20 cellular contexts compared by ENCODE assay signal in genomic region chr6:24215068-24215467, GRCh38.
DNase-seq lines count a peak whose midpoint lies in the region; ATAC-seq, FAIRE-seq and TF ChIP-seq lines count a peak whose summit lies in the region.
"Had no signal": no experiment of that assay in that cellular context is flagged by ENCODE, and none has a peak within 500 bp of the region (broad histone marks: within the 10 kb centered on the region; RNA-seq: fewer than 3 reads in every experiment).

No MANE protein-coding gene starts in this region.

- FAIRE-seq in H1 (lab: Jason Lieb, UNC): no peak
- FAIRE-seq: A549, G401.6, GM12892, GM19239, H54 had no signal

- BruUV-seq in A673 (replicated peaks; lab: Mats Ljungman, UMichigan): no TSS peak

- H3K27ac Mint-ChIP-seq in GM23338: no peak overlapping the region
- H3K27ac Mint-ChIP-seq: CD4-positive, alpha-beta memory T cell had no signal

- H3K79me1 ChIP-seq in H1 (ENCODE audit: low read depth, low read length): no peaks in the 10 kb centered on the region
- H3K79me1 ChIP-seq in mesenchymal stem cell (replicated peaks; ENCODE audit: low read length, poor library complexity, severe bottlenecking): peaks cover 2% of the 10 kb centered on the region

- no peaks in the 10 kb centered on the region for H3K27me3 Mint-ChIP-seq in GM23338 (ENCODE audit: insufficient read depth, low read depth, poor library complexity)
- H3K27me3 Mint-ChIP-seq: CD4-positive, alpha-beta memory T cell had no signal

- no peaks in the 10 kb centered on the region for H3K9me3 Mint-ChIP-seq in GM23338
- H3K9me3 Mint-ChIP-seq: CD4-positive, alpha-beta memory T cell had no signal

- H4K8ac ChIP-seq in H1 (ENCODE audit: extremely low read depth, insufficient read depth, low read length) (no peak overlapping the region), mesenchymal stem cell (ENCODE audit: low read length) (no peak overlapping the region)

- H3K79me2 ChIP-seq in GM23338 (replicated peaks; ENCODE audit: insufficient read depth) (no peaks in the 10 kb centered on the region), H1 (ENCODE audit: control insufficient read depth in 1 of 2, insufficient read depth in 2 of 2, low read length in 2 of 2) (no peaks in the 10 kb centered on the region)

- intact Hi-C loops in A673 (cut with micrococcal nuclease; ENCODE audit: unreplicated experiment): no loop called here

- H3K56ac ChIP-seq in H1 (replicated peaks; ENCODE audit: insufficient read length, low read depth, low read length): no peak overlapping the region

- TF ChIP-seq EP300 in H1 (IDR thresholded peaks at IDR 0.05; ENCODE audit: borderline replicate concordance in 1 of 2, low read depth in 2 of 2, low read length in 2 of 2): no peak

- no peaks in the 10 kb centered on the region for H3K23me2 ChIP-seq in H1 (ENCODE audit: low read depth, low read length)

- H4K91ac ChIP-seq in H1 (replicated peaks; ENCODE audit: insufficient read length, low read length): no peak overlapping the region
- no peak overlapping the region for H4K91ac ChIP-seq in mesenchymal stem cell (ENCODE audit: low read length)

- H2AK5ac ChIP-seq in H1 (ENCODE audit: low read depth, low read length): no peak overlapping the region
- no peak overlapping the region for H2AK5ac ChIP-seq in mesenchymal stem cell (ENCODE audit: low read length, severe bottlenecking)

- H3K4me1 ChIP-seq in A673 (ENCODE audit: insufficient read depth, low read length, poor library complexity, severe bottlenecking): no peaks in the 10 kb centered on the region
- H3K4me1 ChIP-seq in GM23338 (ENCODE audit: insufficient read depth): peaks cover 7% of the 10 kb centered on the region; the same call in 1 of the 2 replicates
- H3K4me1 ChIP-seq in H1 (replicated peaks in 1 of 4; ENCODE audit: control insufficient read depth in 3 of 4, insufficient read depth in 4 of 4, low read length in 3 of 4): peaks cover 0 to 4% (median under 1%) of the 10 kb centered on the region in 4 experiments; a peak in 3 of 7 replicates
- no peaks in the 10 kb centered on the region for H3K4me1 ChIP-seq in mesenchymal stem cell (ENCODE audit: control insufficient read depth, insufficient read depth, low read depth, low read length)
- H3K4me1 ChIP-seq: A549, Caco-2 had no signal

- H3K18ac ChIP-seq in H1 (ENCODE audit: extremely low read depth, low read length) (no peak overlapping the region), mesenchymal stem cell (ENCODE audit: low read depth in 1 of 2, low read length in 2 of 2) (no peak overlapping the region)

- H2BK20ac ChIP-seq in H1 (ENCODE audit: low read length): no peak overlapping the region

- H3K9ac ChIP-seq in H1 (replicated peaks in 1 of 4; ENCODE audit: extremely low read depth in 1 of 4, low read depth in 3 of 4, low read length in 3 of 4) (no peak overlapping the region), mesenchymal stem cell (ENCODE audit: low read length) (no peak overlapping the region)
- H3K9ac ChIP-seq: GM23248 had no signal

- H2BK15ac ChIP-seq in H1 (ENCODE audit: low read length) (no peak overlapping the region), mesenchymal stem cell (ENCODE audit: low read depth, poor library complexity, severe bottlenecking) (no peak overlapping the region)

- no peak overlapping the region for H4K5ac ChIP-seq in H1 (ENCODE audit: insufficient read length, low read depth, low read length)

- peak overlapping the region; percentile 8 for H3K4ac ChIP-seq in H1 (replicated peaks; ENCODE audit: insufficient read length, low read depth, low read length)
- no peak overlapping the region for H3K4ac ChIP-seq in mesenchymal stem cell (ENCODE audit: low read depth in 1 of 2, low read length in 2 of 2)

- no peak overlapping the region for H3K4me3 Mint-ChIP-seq in GM23338
- H3K4me3 Mint-ChIP-seq: CD4-positive, alpha-beta memory T cell had no signal

- DNase-seq in A673 (ENCODE audit: low spot score): peak; percentile 25
- DNase-seq in GM23338 (ENCODE audit: low spot score): no peak
- DNase-seq in H1 (ENCODE audit: low read depth in 1 of 2, low spot score in 2 of 2): no peak
- peak; percentile 26 for DNase-seq in mesenchymal stem cell
- DNase-seq in SIG-M5 (lab: John Stamatoyannopoulos, UW): no peak
- DNase-seq in GM19238 (ENCODE audit: insufficient read length, low spot score): no peak
- DNase-seq in H7: no peak
- DNase-seq: 8988T; C1 segment of cervical spinal cord; Caco-2; CD4-positive, alpha-beta memory T cell; DMS153; DND-41; GM23248; HCEC 1CT had no signal

- H3K27ac ChIP-seq in A673 (ENCODE audit: low read depth, low read length, poor library complexity, severe bottlenecking) (no peak overlapping the region), GM23338 (ENCODE audit: low read depth) (no peak overlapping the region), H1 (ENCODE audit: low read depth, low read length) (no peak overlapping the region), mesenchymal stem cell (ENCODE audit: low read length, poor library complexity, severe bottlenecking) (no peak overlapping the region)
- H3K27ac ChIP-seq: A549, GM23248 had no signal

- CTCF ChIA-PET in A673 (lab: Charles Lee) (no interaction called here), H1 (lab: Charles Lee; ENCODE audit: partially characterized antibody) (no interaction called here)

- H3K27me3 ChIP-seq in A673 (replicated peaks; ENCODE audit: insufficient read depth, low read depth, low read length, poor library complexity) (no peaks in the 10 kb centered on the region), GM23338 (ENCODE audit: insufficient read depth) (no peaks in the 10 kb centered on the region), H1 (replicated peaks in 1 of 4; ENCODE audit: control insufficient read depth in 3 of 4, extremely low read depth in 1 of 4, insufficient read depth in 3 of 4, low read length in 3 of 4) (no peaks in the 10 kb centered on the region), mesenchymal stem cell (ENCODE audit: control insufficient read depth in 1 of 2, insufficient read depth in 1 of 2, low read length in 2 of 2) (peaks cover 0 to 3% of the 10 kb centered on the region in 2 experiments), H7 (ENCODE audit: control insufficient read depth, insufficient read depth, low read length) (no peaks in the 10 kb centered on the region)

- H3K9me3 ChIP-seq in A673 (ENCODE audit: low read depth, low read length, poor library complexity, severe bottlenecking) (no peaks in the 10 kb centered on the region), H1 (ENCODE audit: insufficient read depth in 2 of 2, low read depth in 1 of 2, low read length in 1 of 2) (0 out of 4 replicates have a peak, but pooled peaks cover 0 to 2% of the 10 kb centered on the region in 2 experiments), mesenchymal stem cell (ENCODE audit: control insufficient read depth, low read length) (no peaks in the 10 kb centered on the region)
- H3K9me3 ChIP-seq: A549, Caco-2 had no signal

- H3K4me2 ChIP-seq in GM23338: peak overlapping the region; percentile 57; the same call in 1 of the 2 replicates
- H3K4me2 ChIP-seq in H1 (ENCODE audit: insufficient read depth in 1 of 2, low read depth in 2 of 2, low read length in 2 of 2): no peak overlapping the region
- H3K4me2 ChIP-seq in mesenchymal stem cell (ENCODE audit: low read length, poor library complexity, severe bottlenecking): no peak overlapping the region
- H3K4me2 ChIP-seq: A549 had no signal

- H3K36me3 ChIP-seq in A673 (ENCODE audit: insufficient read depth, low read length, poor library complexity, severe bottlenecking): no peaks in the 10 kb centered on the region
- no peaks in the 10 kb centered on the region for H3K36me3 ChIP-seq in GM23338 (ENCODE audit: insufficient read depth)
- no peaks in the 10 kb centered on the region for H3K36me3 ChIP-seq in H1 (ENCODE audit: control insufficient read depth in 2 of 4, insufficient read depth in 4 of 4, low read length in 3 of 4)
- H3K36me3 ChIP-seq in mesenchymal stem cell (ENCODE audit: control insufficient read depth in 1 of 2, insufficient read depth in 2 of 2, low read depth in 1 of 2, low read length in 2 of 2): no peaks in the 10 kb centered on the region
- H3K36me3 ChIP-seq in H7 (replicated peaks; ENCODE audit: control insufficient read depth, insufficient read depth, low read length): no peaks in the 10 kb centered on the region

- H3K4me1 Mint-ChIP-seq in GM23338: no peaks in the 10 kb centered on the region
- H3K4me1 Mint-ChIP-seq: CD4-positive, alpha-beta memory T cell had no signal

- H2BK12ac ChIP-seq in H1 (ENCODE audit: low read depth, low read length): no peak overlapping the region
- no peak overlapping the region for H2BK12ac ChIP-seq in mesenchymal stem cell (ENCODE audit: low read length in 2 of 2)

- POLR2A ChIA-PET in A673 (lab: Charles Lee; ENCODE audit: low non-redundant PET) (no interaction called here), H1 (lab: Charles Lee; ENCODE audit: partially characterized antibody) (no interaction called here)

- TF ChIP-seq CTCF in A673 (conservative IDR thresholded peaks at IDR 0.05; ENCODE audit: low read depth, low read length): no peak
- no peak for TF ChIP-seq CTCF in GM23338 (conservative IDR thresholded peaks at IDR 0.05; ENCODE audit: low read depth in 2 of 2)
- no peak for TF ChIP-seq CTCF in H1 (IDR thresholded peaks at IDR 0.05; ENCODE audit: control extremely low read depth in 1 of 3, insufficient read depth in 1 of 3, low read depth in 1 of 3, low read length in 3 of 3)

- TF ChIP-seq POLR2A in H1 (IDR thresholded peaks at IDR 0.05; ENCODE audit: control extremely low read depth in 1 of 2, low read depth in 2 of 2, low read length in 2 of 2): no peak

- no peak overlapping the region for H3K23ac ChIP-seq in H1 (ENCODE audit: insufficient read length)
- no peak overlapping the region for H3K23ac ChIP-seq in mesenchymal stem cell (ENCODE audit: low read length in 2 of 2)

- H3K36me3 Mint-ChIP-seq in GM23338 (ENCODE audit: low read depth): no peaks in the 10 kb centered on the region
- H3K36me3 Mint-ChIP-seq: CD4-positive, alpha-beta memory T cell had no signal

- TF ChIP-seq RAD21 in H1 (IDR thresholded peaks at IDR 0.05 in 1 of 2, conservative IDR thresholded peaks at IDR 0.05 in 1 of 2; ENCODE audit: low read depth in 2 of 2, low read length in 2 of 2): no peak

- H2AFZ ChIP-seq in GM23338 (0 out of 2 replicates have a peak overlapping the region, but pooled peaks have one; percentile 14), H1 (ENCODE audit: low read length) (peak overlapping the region; percentile 7; the same call in 1 of the 2 replicates), mesenchymal stem cell (ENCODE audit: low read depth, low read length) (no peak overlapping the region)
- H2AFZ ChIP-seq: GM23248 had no signal

- H3K14ac ChIP-seq in H1 (ENCODE audit: insufficient read length) (no peak overlapping the region), mesenchymal stem cell (ENCODE audit: low read length in 2 of 2) (no peak overlapping the region)

- WGBS in H1 (ENCODE audit: extremely low coverage in 1 of 2, insufficient coverage in 1 of 2, insufficient read length in 1 of 2, insufficient replicate concordance in 2 of 2, low coverage in 1 of 2, low lambda C conversion rate in 2 of 2, missing lambda C conversion rate in 1 of 2), 2 experiments: 67% methylated on average over 3 of the region's 3 CpGs; no CpG with 5 or more reads in 1 of the 2 experiments
- WGBS in mesenchymal stem cell: 63% methylated on average over 3 of the region's 3 CpGs

- ATAC-seq in GM23338: peak; percentile 59
- ATAC-seq: A549 had no signal

- H2BK120ac ChIP-seq in H1 (replicated peaks; ENCODE audit: low read depth, low read length) (no peak overlapping the region), mesenchymal stem cell (ENCODE audit: low read depth, low read length) (no peak overlapping the region)

- no peaks in the 10 kb centered on the region for H3F3A ChIP-seq in GM23338 (replicated peaks; ENCODE audit: low read depth)

- no peaks in the 10 kb centered on the region for H4K20me1 ChIP-seq in GM23338 (replicated peaks; ENCODE audit: insufficient read depth)
- no peaks in the 10 kb centered on the region for H4K20me1 ChIP-seq in H1 (replicated peaks in 1 of 2; ENCODE audit: control insufficient read depth in 1 of 2, insufficient read depth in 2 of 2, low read length in 2 of 2)

- H2BK5ac ChIP-seq in H1 (ENCODE audit: low read depth, low read length) (peak overlapping the region; percentile 42; the same call in 1 of the 2 replicates), mesenchymal stem cell (ENCODE audit: low read depth, low read length, poor library complexity, severe bottlenecking) (no peak overlapping the region)

- H3K4me3 ChIP-seq in A673 (ENCODE audit: low read depth, low read length, poor library complexity, severe bottlenecking) (no peak overlapping the region), GM23338 (no peak overlapping the region), H1 (ENCODE audit: extremely low read depth in 1 of 4, insufficient read depth in 2 of 4, low read depth in 3 of 4, low read length in 4 of 4) (no peak overlapping the region), mesenchymal stem cell (ENCODE audit: insufficient read depth in 1 of 2, low read depth in 1 of 2, low read length in 2 of 2) (no peak overlapping the region), H7 (ENCODE audit: insufficient read depth, low read depth, low read length) (no peak overlapping the region)
- H3K4me3 ChIP-seq: A549, GM23248 had no signal

- H3K9me2 ChIP-seq in GM23338 (ENCODE audit: insufficient read depth): no peaks in the 10 kb centered on the region

Comparison
In these comparisons a context has a peak if more than half of its experiments do, and no peak if none do; other contexts are left out.
1. DNase-seq: peak in A673 (single experiment) and mesenchymal stem cell (single experiment); none in GM23338 (single experiment), H1 (0 of 2), SIG-M5 (single experiment), GM19238 (single experiment) and H7 (single experiment).